In the genomic region with DNA sequence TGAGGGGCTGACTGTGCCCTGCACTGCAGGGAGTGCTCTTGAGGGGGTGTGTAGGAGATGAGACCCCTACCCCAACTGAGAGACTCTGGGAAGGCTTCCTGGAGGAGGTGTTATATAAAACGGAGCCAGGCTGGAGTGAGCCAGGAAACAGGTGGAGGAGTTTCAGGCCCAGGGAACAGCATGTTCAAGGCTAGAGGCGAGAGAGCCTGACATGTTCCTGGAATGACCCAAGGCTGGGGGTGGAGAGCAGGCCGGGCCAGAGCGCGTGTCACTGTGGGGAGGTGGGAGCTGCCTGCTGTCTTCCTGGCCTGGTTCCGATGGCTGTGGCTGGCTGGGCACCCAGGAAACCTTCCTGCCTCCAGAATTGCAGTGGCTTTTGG, we compare ENCODE assay signal across 8 cellular contexts. TPM values are rescaled to one million over a fixed set of nuclear protein-coding genes. Genes with fewer than 3 reads are reported as not detected.
DNase-seq lines count a peak whose midpoint lies in the region; ATAC-seq and TF ChIP-seq lines count a peak whose summit lies in the region.

No MANE protein-coding gene starts in this region.

- H3K9me3 ChIP-seq in NT2/D1 (ENCODE audit: insufficient read depth, low read length) (no peaks in the 10 kb centered on the region), testis (no peaks in the 10 kb centered on the region)

- no peak overlapping the region for H2BK120ac ChIP-seq in mesendoderm (ENCODE audit: low read depth, low read length)

- peaks cover 41% of the 10 kb centered on the region for H3K4me1 ChIP-seq in NT2/D1 (ENCODE audit: insufficient read depth, insufficient read length)
- peaks cover 94% of the 10 kb centered on the region for H3K4me1 ChIP-seq in testis
- H3K4me1 ChIP-seq in mesendoderm (ENCODE audit: control insufficient read depth, low read depth, low read length), result peaks cover 2% of the 10 kb centered on the region

- in situ Hi-C loops in KBM-7 (cut with MboI; ENCODE audit: low pct_unique_long_range_greater_than_20kb, low sequenced_read_pairs), result no loop called here

- H3K27ac Mint-ChIP-seq in effector memory CD8-positive, alpha-beta T cell, result peak overlapping the region; percentile 81 to 84
- H3K27ac Mint-ChIP-seq in memory B cell, result peak overlapping the region; percentile 45

- WGBS in testis, 2 donors, result 23 to 34% methylated on average over 6 of the region's 6 CpGs
- no CpG with 5 or more reads among the region's 6 CpGs for WGBS in mesendoderm (ENCODE audit: extremely low coverage, insufficient coverage, low lambda C conversion rate)

- TF ChIP-seq POLR2A in testis (IDR thresholded peaks at IDR 0.05), result no peak

- H3K36me3 Mint-ChIP-seq in effector memory CD8-positive, alpha-beta T cell (ENCODE audit: insufficient read depth), result peaks cover 16% of the 10 kb centered on the region
- no peaks in the 10 kb centered on the region for H3K36me3 Mint-ChIP-seq in memory B cell

- H3K4me3 Mint-ChIP-seq in effector memory CD8-positive, alpha-beta T cell, result no peak overlapping the region
- no peak overlapping the region for H3K4me3 Mint-ChIP-seq in memory B cell

- peak overlapping the region; percentile 83 to 90 for H3K27ac ChIP-seq in testis
- H3K27ac ChIP-seq in mesendoderm (ENCODE audit: low read depth, low read length), result no peak overlapping the region

- ATAC-seq in effector memory CD8-positive, alpha-beta T cell (replicated peaks), result no peak
- no peak for ATAC-seq in memory B cell (ENCODE audit: low read depth)

- peaks cover 17 to 28% of the 10 kb centered on the region in 2 donors for H3K4me1 Mint-ChIP-seq in effector memory CD8-positive, alpha-beta T cell (ENCODE audit: low read depth in 2 of 2)
- peaks cover 16% of the 10 kb centered on the region for H3K4me1 Mint-ChIP-seq in memory B cell

- no peak for TF ChIP-seq CTCF in testis (IDR thresholded peaks at IDR 0.05)

- H3K4me3 ChIP-seq in NT2/D1 (ENCODE audit: insufficient read length, low read depth), result no peak overlapping the region
- H3K4me3 ChIP-seq in testis, result no peak overlapping the region
- H3K4me3 ChIP-seq in mesendoderm (ENCODE audit: low read length), result no peak overlapping the region

- no peak overlapping the region for H3K23ac ChIP-seq in mesendoderm (ENCODE audit: low read length)

- intact Hi-C loops in testis (cut with DNase I; ENCODE audit: low total_unique reads), result no loop called here

- no peaks in the 10 kb centered on the region for H3K36me3 ChIP-seq in NT2/D1 (ENCODE audit: insufficient read depth, insufficient read length, low read length)
- no peaks in the 10 kb centered on the region for H3K36me3 ChIP-seq in testis (ENCODE audit: low read depth, missing control alignments)
- H3K36me3 ChIP-seq in mesendoderm (ENCODE audit: control insufficient read depth, insufficient read depth, low read length), result no peaks in the 10 kb centered on the region

- H3K79me2 ChIP-seq in mesendoderm (ENCODE audit: control insufficient read depth, insufficient read depth, low read length), result peaks cover 22% of the 10 kb centered on the region

- H3K4ac ChIP-seq in mesendoderm (ENCODE audit: low read depth, low read length), result no peak overlapping the region

- DNase-seq in NT2/D1 (ENCODE audit: low read depth, low spot score), result no peak
- DNase-seq in effector memory CD8-positive, alpha-beta T cell, result no peak
- no peak for DNase-seq in memory B cell (ENCODE audit: low spot score in 2 of 2)
- peak; percentile 88 for DNase-seq in testis
- DNase-seq in NCI-H2107 (lab: John Stamatoyannopoulos, UW), result no peak
- DNase-seq in HUDEP-2 (lab: John Stamatoyannopoulos, UW; ENCODE audit: unreplicated experiment in 76 of 76), result no peak
- DNase-seq in mesendoderm, result no peak
- DNase-seq in KBM-7, result no peak

- no peak overlapping the region for H3K18ac ChIP-seq in mesendoderm (ENCODE audit: low read length)

- H3K27me3 Mint-ChIP-seq in effector memory CD8-positive, alpha-beta T cell, result no peaks in the 10 kb centered on the region
- no peaks in the 10 kb centered on the region for H3K27me3 Mint-ChIP-seq in memory B cell

- H3K56ac ChIP-seq in mesendoderm (ENCODE audit: low read length), result no peak overlapping the region

- H3K79me1 ChIP-seq in mesendoderm (ENCODE audit: low read length), result peaks cover 25% of the 10 kb centered on the region

- no peak overlapping the region for H4K5ac ChIP-seq in mesendoderm (ENCODE audit: low read length)

- H3K9ac ChIP-seq in NT2/D1 (ENCODE audit: insufficient read length, low read depth) (peak overlapping the region; percentile 29), mesendoderm (ENCODE audit: low read length) (no peak overlapping the region)

- no peak overlapping the region for H4K8ac ChIP-seq in mesendoderm (ENCODE audit: low read depth, low read length)

- H2BK15ac ChIP-seq in mesendoderm (replicated peaks; ENCODE audit: low read depth), result no peak overlapping the region

- no peaks in the 10 kb centered on the region for H3K9me3 Mint-ChIP-seq in effector memory CD8-positive, alpha-beta T cell
- no peaks in the 10 kb centered on the region for H3K9me3 Mint-ChIP-seq in memory B cell

- no peaks in the 10 kb centered on the region for H3K27me3 ChIP-seq in NT2/D1 (ENCODE audit: insufficient read depth, insufficient read length)
- no peaks in the 10 kb centered on the region for H3K27me3 ChIP-seq in testis
- H3K27me3 ChIP-seq in mesendoderm (ENCODE audit: insufficient read depth, low read length, poor library complexity), result no peaks in the 10 kb centered on the region

- H2BK5ac ChIP-seq in mesendoderm (ENCODE audit: low read length), result no peak overlapping the region

- H2AK5ac ChIP-seq in mesendoderm (ENCODE audit: low read length), result no peak overlapping the region

- H3K4me2 ChIP-seq in mesendoderm (ENCODE audit: low read length), result no peak overlapping the region

RNA-seq across cellular contexts. Expression of gene RXRA, which starts 48.7 kb away (rescaled TPM):
- total RNA-seq in testis, result 10 to 100 TPM; 47.3 to 61.0 TPM
- polyA plus RNA-seq in testis (ENCODE audit: insufficient read depth, low read depth, low replicate concordance), result 31.3 TPM
- polyA plus RNA-seq in mesendoderm (2013, experiment 1 of 2), result 16.4 TPM
- 16.9 TPM for polyA plus RNA-seq in mesendoderm (2013, experiment 2 of 2)
